ENCODE assay signal across 23 cellular contexts in the genomic region with DNA sequence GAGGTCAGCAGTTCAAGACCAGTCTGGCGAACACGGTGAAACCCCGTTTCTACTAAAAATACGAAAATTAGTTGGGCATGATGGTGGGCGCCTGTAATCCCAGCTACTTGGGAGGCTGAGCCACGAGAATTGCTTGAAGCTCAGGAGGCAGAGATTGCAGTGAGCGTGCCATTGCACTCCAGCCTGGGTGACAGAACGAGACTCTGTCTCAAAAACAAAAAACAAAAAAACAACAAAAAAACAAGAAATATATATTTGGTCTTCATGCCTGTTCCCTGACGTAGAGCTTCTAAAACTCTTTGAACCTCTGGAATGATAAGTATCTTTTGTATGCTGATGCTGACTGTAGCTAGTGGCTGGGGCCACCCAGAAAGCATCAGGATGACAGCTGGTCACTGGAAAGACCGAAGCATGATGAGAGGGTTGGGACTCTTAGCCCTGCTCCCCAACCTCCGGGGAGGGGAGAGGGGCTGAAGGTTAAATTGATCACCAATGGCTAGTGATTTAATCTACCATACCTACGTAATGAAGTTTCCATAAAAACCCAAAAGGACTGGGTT. TPM values are rescaled to one million over a fixed set of nuclear protein-coding genes. Genes with fewer than 3 reads are reported as not detected.
"Had no signal": no experiment of that assay in that cellular context is flagged by ENCODE, and none has a peak within 500 bp of the region (broad histone marks: within the 10 kb centered on the region; RNA-seq: fewer than 3 reads in every experiment).

No MANE protein-coding gene starts in this region.

- DNase-seq: Kasumi-1, MM.1S, NCI-H1092 treated with DMSO at 0.1 percent for 48 hours, NCI-H1436, NCI-H187, NCI-H2029, NCI-H2081 treated with DMSO at 0.1 percent for 48 hours, NCI-H2171, NCI-H226, NCI-H446, NCI-H510A, NCI-H524 treated with DMSO at 0.1 percent for 48 hours, NCI-H69, NCI-H774, Right ventricle myocardium superior, RPMI8226, SIG-M5 had no signal

- H3K9ac ChIP-seq: KMS-11 had no signal

- H3K4me2 ChIP-seq: KMS-11 had no signal

- H3K27ac ChIP-seq: HL-60, KMS-11 had no signal

- ATAC-seq: SK-N-SH treated with all-trans-retinoic acid at 6 μM for 48 hours had no signal

- FAIRE-seq: HTR-8/SVneo, RCC 7860 had no signal

RNA-seq across cellular contexts. Expression of a gene that starts 54.8 kb away (rescaled TPM):
- total RNA-seq: M059J had no signal
